In the genomic region with DNA sequence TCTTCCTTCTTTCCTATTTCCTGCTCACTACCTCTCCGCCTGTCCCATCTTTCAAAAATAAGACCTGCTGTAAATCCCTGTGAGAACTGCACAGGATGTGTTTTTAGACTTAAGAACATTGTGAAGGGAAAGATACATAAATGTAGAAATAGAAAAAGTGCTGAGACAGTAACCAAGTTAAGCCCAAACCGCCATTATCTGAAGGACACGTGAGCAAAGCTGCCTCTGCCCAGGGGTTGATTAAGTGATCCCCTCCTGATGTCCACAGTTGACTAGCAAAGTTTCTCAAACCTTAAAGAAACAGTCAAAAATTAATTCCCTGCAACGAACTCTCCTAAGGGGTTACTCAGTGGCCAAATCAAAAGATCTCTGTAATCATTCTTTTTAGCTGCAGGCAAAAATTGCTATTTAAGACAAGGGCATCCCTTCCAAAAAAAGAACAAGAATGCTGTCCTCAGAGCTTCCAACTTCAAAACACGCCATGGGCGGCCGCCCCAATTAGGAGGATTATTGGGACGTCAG, we compare ENCODE assay signal across 21 cellular contexts. TPM values are rescaled to one million over a fixed set of nuclear protein-coding genes. Genes with fewer than 3 reads are reported as not detected.
A peak's percentile ranks its signal among the peaks of the same experiment; 100 is the strongest.
DNase-seq lines count a peak whose midpoint lies in the region; TF ChIP-seq lines count a peak whose summit lies in the region.
"Had no signal": no experiment of that assay in that cellular context is flagged by ENCODE, and none has a peak within 500 bp of the region (broad histone marks: within the 10 kb centered on the region; RNA-seq: fewer than 3 reads in every experiment).

No MANE protein-coding gene starts in this region.

- H2AFZ ChIP-seq in mammary epithelial cell (ENCODE audit: low read depth, low read length), result no peak overlapping the region

- CTCF ChIA-PET in mammary epithelial cell (lab: Charles Lee; ENCODE audit: low non-redundant PET), result no interaction called here

- peaks cover 6% of the 10 kb centered on the region for H3K36me3 ChIP-seq in breast epithelium
- H3K36me3 ChIP-seq in mammary epithelial cell (ENCODE audit: insufficient read depth, low read length), result no peaks in the 10 kb centered on the region
- H3K36me3 ChIP-seq in esophagus squamous epithelium, result peaks cover 10 to 21% (median 10%) of the 10 kb centered on the region in 3 donors
- H3K36me3 ChIP-seq: ovary had no signal

- H3K4me3 ChIP-seq in breast epithelium (peak overlapping the region; percentile 18 to 55 (median 27)), mammary epithelial cell (replicated peaks in 1 of 3; ENCODE audit: insufficient read depth in 1 of 3, low read depth in 2 of 3, low read length in 3 of 3) (no peak overlapping the region), esophagus squamous epithelium (peak overlapping the region in 1 of 4 donors; percentile 1)
- H3K4me3 ChIP-seq: ovary, spleen, upper lobe of left lung had no signal

- H3K4me1 Mint-ChIP-seq in neural crest cell, result peaks cover 78% of the 10 kb centered on the region

- no TSS peak for BruUV-seq in mammary epithelial cell (replicated peaks; lab: Mats Ljungman, UMichigan)

- TF ChIP-seq POLR2A in breast epithelium (IDR thresholded peaks at IDR 0.05), result no peak
- TF ChIP-seq POLR2A in esophagus squamous epithelium (IDR thresholded peaks at IDR 0.05), result no peak

- in situ Hi-C loops in mammary epithelial cell (cut with MboI; ENCODE audit: low sequenced_read_pairs in 2 of 2), result no loop called here
- in situ Hi-C loops in GM13977 (cut with MboI; ENCODE audit: low pct_unique_long_range_greater_than_20kb, low sequenced_read_pairs, unreplicated experiment), result no loop called here

- H3K9me3 Mint-ChIP-seq in neural crest cell, result no peaks in the 10 kb centered on the region
- H3K9me3 Mint-ChIP-seq: H9; stimulated activated effector memory CD8-positive, alpha-beta T cell treated with anti-CD3 and anti-CD28 coated beads, Interleukin-12 subunit alpha, Interleukin-12 subunit beta, amount 100 ng/mL, for 72 hours had no signal

- H4K20me1 ChIP-seq in mammary epithelial cell (ENCODE audit: insufficient read depth, low read length), result peaks cover 4% of the 10 kb centered on the region

- H3K4me1 ChIP-seq in breast epithelium (peaks cover 2 to 3% of the 10 kb centered on the region in 2 donors), mammary epithelial cell (ENCODE audit: insufficient read depth, low read length) (peaks cover 37% of the 10 kb centered on the region), esophagus squamous epithelium (peaks cover 0 to 82% (median 42%) of the 10 kb centered on the region in 3 donors)

- peak overlapping the region; percentile 6 for H3K4me3 Mint-ChIP-seq in neural crest cell
- H3K4me3 Mint-ChIP-seq: activated CD4-positive, alpha-beta T cell treated with anti-CD3 and anti-CD28 coated beads for 36 hours; CD4-positive, CD25-positive, alpha-beta regulatory T cell; H9; stimulated activated effector memory CD8-positive, alpha-beta T cell treated with anti-CD3 and anti-CD28 coated beads, Interleukin-12 subunit alpha, Interleukin-12 subunit beta, amount 100 ng/mL, for 72 hours had no signal

- intact Hi-C loops in breast epithelium (cut with DNase I; ENCODE audit: low total_unique reads) (no loop called here), mammary epithelial cell (cut with micrococcal nuclease) (no loop called here), esophagus squamous epithelium (cut with DNase I) (no loop called here)

- H3K79me2 ChIP-seq in mammary epithelial cell (ENCODE audit: insufficient read depth, low read length), result peaks cover 87% of the 10 kb centered on the region

- no peak for DNase-seq in breast epithelium (ENCODE audit: low spot score in 2 of 2)
- no peak for DNase-seq in mammary epithelial cell
- DNase-seq in esophagus squamous epithelium (lab: John Stamatoyannopoulos, UW), result no peak
- no peak for DNase-seq in neural crest cell (ENCODE audit: low read depth, low spot score)
- peak; percentile 28 for DNase-seq in ureter (ENCODE audit: low spot score)
- DNase-seq in GM13977 (ENCODE audit: low spot score), result no peak
- DNase-seq in NCI-H2227 (lab: John Stamatoyannopoulos, UW; ENCODE audit: unreplicated experiment), result no peak
- no peak for DNase-seq in NK-92 treated with Interleukin-12 subunit alpha and Interleukin-12 subunit beta, amount 100 ng/mL, for 24 hours (lab: John Stamatoyannopoulos, UW)
- DNase-seq: activated CD4-positive, alpha-beta T cell treated with anti-CD3 and anti-CD28 coated beads for 36 hours; CD4-positive, CD25-positive, alpha-beta regulatory T cell; dermis blood vessel endothelial cell; DMS79; Karpas-422; NCI-H1092; NCI-H524; SHP77 treated with DMSO at 0.1 percent for 48 hours had no signal

- TF ChIP-seq CTCF in breast epithelium (IDR thresholded peaks at IDR 0.05), result no peak
- TF ChIP-seq CTCF in mammary epithelial cell (conservative IDR thresholded peaks at IDR 0.05 in 1 of 2, IDR thresholded peaks at IDR 0.05 in 1 of 2; ENCODE audit: extremely low read depth in 1 of 2, insufficient read depth in 1 of 2, low read depth in 1 of 2, low read length in 2 of 2), result no peak
- TF ChIP-seq CTCF in esophagus squamous epithelium (IDR thresholded peaks at IDR 0.05), result no peak
- TF ChIP-seq CTCF in neural crest cell (conservative IDR thresholded peaks at IDR 0.05), result no peak
- TF ChIP-seq CTCF in GM13977 (IDR thresholded peaks at IDR 0.05; ENCODE audit: extremely low read depth, insufficient read depth, missing control alignments), result no peak

- H3K9ac ChIP-seq in mammary epithelial cell (ENCODE audit: insufficient read depth, low read length), result no peak overlapping the region

- H3K27me3 Mint-ChIP-seq in neural crest cell (ENCODE audit: low read depth), result no peaks in the 10 kb centered on the region

- H3K36me3 Mint-ChIP-seq in neural crest cell (ENCODE audit: low read depth), result no peaks in the 10 kb centered on the region
- H3K36me3 Mint-ChIP-seq: CD4-positive, CD25-positive, alpha-beta regulatory T cell; stimulated activated effector memory CD8-positive, alpha-beta T cell treated with anti-CD3 and anti-CD28 coated beads, Interleukin-12 subunit alpha, Interleukin-12 subunit beta, amount 100 ng/mL, for 72 hours had no signal

- WGBS in mammary epithelial cell (ENCODE audit: low coverage, missing lambda C conversion rate), result 69% methylated on average over 5 of the region's 8 CpGs
- 39 to 68% methylated on average over 8 of the region's 8 CpGs for WGBS in esophagus squamous epithelium, 2 donors

- dilution Hi-C loops in mammary epithelial cell (cut with HindIII; ENCODE audit: low sequenced_read_pairs), result loop anchor here (5.0 kb wide), 1 partner anchor 85 kb away; no protein-coding TSS in a partner anchor

- H3K4me2 ChIP-seq in mammary epithelial cell (ENCODE audit: insufficient read depth, low read depth, low read length), result no peak overlapping the region

- H3K27ac ChIP-seq in breast epithelium, result peak overlapping the region; percentile 43 to 85
- H3K27ac ChIP-seq in mammary epithelial cell (ENCODE audit: insufficient read depth, low read depth, low read length), result no peak overlapping the region
- peak overlapping the region; percentile 26 to 87 (median 60) for H3K27ac ChIP-seq in esophagus squamous epithelium

- H3K27me3 ChIP-seq in breast epithelium (no peaks in the 10 kb centered on the region), mammary epithelial cell (ENCODE audit: insufficient read depth, low read length) (no peaks in the 10 kb centered on the region), esophagus squamous epithelium (no peaks in the 10 kb centered on the region)
- H3K27me3 ChIP-seq: ovary, upper lobe of left lung had no signal

- H3K9me3 ChIP-seq in breast epithelium (no peaks in the 10 kb centered on the region), mammary epithelial cell (replicated peaks; ENCODE audit: insufficient read depth, low read length) (no peaks in the 10 kb centered on the region), esophagus squamous epithelium (no peaks in the 10 kb centered on the region)
- H3K9me3 ChIP-seq: ovary, spleen, upper lobe of left lung had no signal

- H3K27ac Mint-ChIP-seq in neural crest cell (ENCODE audit: unreplicated experiment), result no peak overlapping the region
- H3K27ac Mint-ChIP-seq: activated CD4-positive, alpha-beta T cell treated with anti-CD3 and anti-CD28 coated beads for 36 hours; stimulated activated effector memory CD8-positive, alpha-beta T cell treated with anti-CD3 and anti-CD28 coated beads, Interleukin-12 subunit alpha, Interleukin-12 subunit beta, amount 100 ng/mL, for 72 hours had no signal

RNA-seq across cellular contexts. Expression of a gene that starts 48.2 kb away (rescaled TPM):
- total RNA-seq in breast epithelium (10 to 100 TPM; 12.0 to 33.4 (median 24.0) TPM), mammary epithelial cell (10 to 100 TPM; 27.2 to 36.0 TPM), esophagus squamous epithelium (10 to 100 TPM; 18.0 to 23.9 (median 19.2) TPM), neural crest cell (90.7 and 91.2 TPM in 2 replicates), ureter (75.6 TPM)
- polyA plus RNA-seq in mammary epithelial cell, result 7.5 TPM
- polyA minus RNA-seq in mammary epithelial cell, result 10.3 TPM

Comparison
In these comparisons a context has a peak if more than half of its experiments do, and no peak if none do; other contexts are left out.
1. H3K4me3 ChIP-seq: peak in breast epithelium (3 of 3); none in mammary epithelial cell (0 of 3).